ENCODE assay signal across 8 cellular contexts in the genomic region with DNA sequence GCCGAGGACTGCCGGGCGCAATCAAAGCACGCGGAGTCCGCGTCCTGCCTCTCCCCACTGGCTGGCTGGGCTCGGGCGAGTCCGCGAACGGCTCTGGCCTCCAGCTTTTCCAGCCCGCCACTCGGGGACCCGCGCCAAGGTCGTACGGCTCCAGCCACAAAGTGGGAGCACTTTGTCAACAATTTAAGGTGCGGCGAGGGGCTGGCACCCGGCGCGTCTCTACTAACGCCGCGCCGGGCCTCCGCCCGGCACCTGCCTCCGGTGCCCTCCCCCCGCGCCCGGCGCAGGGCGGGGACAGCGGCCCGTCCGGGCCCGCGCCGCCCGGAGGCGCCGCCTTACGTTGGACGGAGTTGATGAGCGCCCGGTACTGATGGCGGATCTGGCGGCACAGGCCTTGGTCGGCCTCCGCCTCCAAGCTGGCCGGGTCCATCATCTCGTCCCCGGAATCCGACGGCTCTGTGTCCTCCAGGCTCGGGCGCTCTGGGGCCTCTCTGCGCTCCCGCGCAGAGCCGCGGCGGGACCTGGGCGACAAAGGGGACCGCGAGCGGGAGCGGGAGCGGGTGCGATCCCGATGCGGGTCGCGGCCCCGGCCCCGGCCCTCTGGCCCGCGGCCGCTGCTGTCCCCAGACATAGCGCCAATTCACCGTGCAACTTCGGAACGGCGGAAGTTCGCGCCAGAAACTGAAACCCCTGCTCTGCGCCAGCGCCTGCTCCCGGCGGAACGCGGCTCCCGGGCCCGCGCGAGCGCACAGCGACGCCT. TPM values are rescaled to one million over a fixed set of nuclear protein-coding genes. Genes with fewer than 3 reads are reported as not detected.
DNase-seq lines count a peak whose midpoint lies in the region; ATAC-seq, FAIRE-seq and TF ChIP-seq lines count a peak whose summit lies in the region.

NSMCE4A (minus strand) TSS at position 683 of the 760 bp plus-strand sequence; CDS start at position 631, 52 bp downstream.

- H3K4me3 ChIP-seq in AG09309 (ENCODE audit: control insufficient read depth, low read depth, low read length) (peak within 1 kb of the TSS; percentile 53), HepG2 (replicated peaks in 1 of 3; ENCODE audit: insufficient read depth in 1 of 3, low read depth in 2 of 3, low read length in 3 of 3) (peak within 1 kb of the TSS; percentile 69 to 89 (median 83))

- H3K4me1 Mint-ChIP-seq in dendritic cell treated with granulocyte-macrophage colony-stimulating factor and Interleukin-4, amounts not matched to agents 40 ng/mL and 50 ng/mL, for 4 days (ENCODE audit: low read depth), result peaks cover 24% of the 10 kb centered on the region

- H3K9me3 ChIP-seq in HepG2 (ENCODE audit: low read length), result peaks cover 4% of the 10 kb centered on the region; the same call in 1 of the 2 replicates

- H3K4me3 Mint-ChIP-seq in dendritic cell treated with granulocyte-macrophage colony-stimulating factor and Interleukin-4, amounts not matched to agents 40 ng/mL and 50 ng/mL, for 4 days, result peak within 1 kb of the TSS; percentile 83

- H2AFZ ChIP-seq in HepG2 (ENCODE audit: low read length), result peak within 1 kb of the TSS; percentile 9

- WGBS in HepG2 (ENCODE audit: low lambda C conversion rate), result 0% methylated on average over 1 of the region's 101 CpGs

- no peaks in the 10 kb centered on the region for H3K27me3 ChIP-seq in HepG2 (ENCODE audit: control insufficient read depth in 1 of 2, insufficient read depth in 2 of 2, low read length in 2 of 2)

- DNase-seq in AG09309 (ENCODE audit: low read depth) (no peak), NCI-H345 (lab: John Stamatoyannopoulos, UW) (peak; percentile 72), HepG2 (ENCODE audit: low spot score) (peak; percentile 60)
- peak; percentile 65 for DNase-seq in activated CD4-positive, alpha-beta T cell treated with anti-CD3 and anti-CD28 coated beads, Interleukin-2, amount 50 U/mL, for 1 hour
- DNase-seq in stimulated activated CD4-positive, alpha-beta T cell treated with anti-CD3 and anti-CD28 coated beads, Interleukin-2, amount 100 ng/mL, for 48 hours, result peak; percentile 70 to 73

- peak within 1 kb of the TSS; percentile 76 for H3K27ac Mint-ChIP-seq in dendritic cell treated with granulocyte-macrophage colony-stimulating factor and Interleukin-4, amounts not matched to agents 40 ng/mL and 50 ng/mL, for 4 days

- no peak for FAIRE-seq in HepG2 (lab: Jason Lieb, UNC)

- H4K20me1 ChIP-seq in HepG2 (ENCODE audit: insufficient read depth, low read length), result no peaks in the 10 kb centered on the region

- in situ Hi-C loops in HepG2 (cut with HindIII; ENCODE audit: extremely low pct_ligation_motif_present, low pct_unique_long_range_greater_than_20kb), result no loop called here

- H3K4me2 ChIP-seq in HepG2 (ENCODE audit: low read depth, low read length), result peak within 1 kb of the TSS; percentile 90

- H3K79me2 ChIP-seq in HepG2 (ENCODE audit: insufficient read depth, low read length), result peaks cover 17% of the 10 kb centered on the region

- TF ChIP-seq POLR2A in GM18526 (IDR thresholded peaks at IDR 0.05; ENCODE audit: extremely low read depth, insufficient read length), result peak; percentile 68
- peak; percentile 67 to 70; a peak in 3 of 4 replicates for TF ChIP-seq POLR2A in HepG2 (IDR thresholded peaks at IDR 0.05; ENCODE audit: insufficient read depth in 1 of 2, low read depth in 2 of 2, low read length in 2 of 2)

- peak within 1 kb of the TSS; percentile 97 for H3K27ac ChIP-seq in HepG2 (ENCODE audit: extremely low read length, insufficient read depth, low read length)

- TF ChIP-seq CTCF in AG09309 (IDR thresholded peaks at IDR 0.05; ENCODE audit: control insufficient read depth, insufficient read depth, low read depth, low read length, missing control alignments) (peak; percentile 36), HepG2 (CRISPR knock-in tag; IDR thresholded peaks at IDR 0.05) (peak; percentile 78)

- peaks cover 27% of the 10 kb centered on the region for H3K4me1 ChIP-seq in HepG2 (ENCODE audit: insufficient read depth, low read length)

- POLR2A ChIA-PET in HepG2 (lab: Yijun Ruan, JAX), result interaction anchor here (0.6 to 2.3 kb wide), 4 partner anchors 39 to 138 kb away, joined by 3 to 14 read pairs (median 5); partner anchors contain the start of gene ATE1

- peaks cover 19% of the 10 kb centered on the region for H3K9me3 Mint-ChIP-seq in dendritic cell treated with granulocyte-macrophage colony-stimulating factor and Interleukin-4, amounts not matched to agents 40 ng/mL and 50 ng/mL, for 4 days

- peak; percentile 75 for TF ChIP-seq RAD21 in HepG2 (CRISPR knock-in tag; IDR thresholded peaks at IDR 0.05)

- ATAC-seq in HG03064 (IDR thresholded peaks at IDR 0.05; ENCODE audit: low read depth, unreplicated experiment) (peak; percentile 87), HepG2 (peak; percentile 91)

- H3K36me3 ChIP-seq in HepG2 (replicated peaks in 1 of 2; ENCODE audit: control insufficient read depth in 1 of 2, insufficient read depth in 2 of 2, low read length in 2 of 2), result peaks cover 2 to 9% of the 10 kb centered on the region in 2 experiments; a peak in 4 of 5 replicates

- CTCF ChIA-PET in HepG2 (lab: Yijun Ruan, JAX; ENCODE audit: low intra/inter-chr PET ratio, low total read pairs), result no interaction called here

- peaks cover 32% of the 10 kb centered on the region for H3K36me3 Mint-ChIP-seq in dendritic cell treated with granulocyte-macrophage colony-stimulating factor and Interleukin-4, amounts not matched to agents 40 ng/mL and 50 ng/mL, for 4 days (ENCODE audit: low read depth)

- H3K27me3 Mint-ChIP-seq in dendritic cell treated with granulocyte-macrophage colony-stimulating factor and Interleukin-4, amounts not matched to agents 40 ng/mL and 50 ng/mL, for 4 days, result no peaks in the 10 kb centered on the region

- intact Hi-C loops in dendritic cell treated with granulocyte-macrophage colony-stimulating factor and Interleukin-4, amounts not matched to agents 40 ng/mL and 50 ng/mL, for 4 days (cut with micrococcal nuclease), result loop anchor here (1.0 kb wide), 1 partner anchor 46 kb away; the partner anchor contains the start of gene ATE1
- intact Hi-C loops in HepG2 (cut with micrococcal nuclease; ENCODE audit: unreplicated experiment), result loop anchor here (2.0 kb wide), 2 partner anchors 44 to 138 kb away; no protein-coding TSS in a partner anchor

- H3K9ac ChIP-seq in HepG2 (ENCODE audit: insufficient read depth, low read depth, low read length), result peak within 1 kb of the TSS; percentile 89

- BruUV-seq in HepG2 (replicated peaks; lab: Mats Ljungman, UMichigan), result no TSS peak

- no peak; a peak in 1 of 4 replicates for TF ChIP-seq EP300 in HepG2 (IDR thresholded peaks at IDR 0.05; ENCODE audit: low read depth in 2 of 2, low read length in 2 of 2)
- no peak for TF ChIP-seq EP300 in HepG2 (CRISPR knock-in tag; IDR thresholded peaks at IDR 0.05; ENCODE audit: borderline replicate concordance)

TF ChIP-seq in HepG2, 621 proteins besides CTCF, POLR2A, EP300 and RAD21 (continues in another document):
- TF ChIP-seq MBD4 (IDR thresholded peaks at IDR 0.05; ENCODE audit: borderline replicate concordance, low read length) (no peak), XBP1 (CRISPR knock-in tag; IDR thresholded peaks at IDR 0.05) (no peak), RBM39 (IDR thresholded peaks at IDR 0.05; ENCODE audit: low read depth, low read length, poor library complexity, severe bottlenecking) (peak; percentile 58), JUND (CRISPR knock-in tag; IDR thresholded peaks at IDR 0.05) (no peak), ZNF124 (CRISPR knock-in tag; IDR thresholded peaks at IDR 0.05) (peak; percentile 23; the same call in 1 of the 2 replicates), ARID2 (CRISPR knock-in tag; IDR thresholded peaks at IDR 0.05; ENCODE audit: borderline replicate concordance) (0 out of 2 replicates have a peak, but pooled peaks have one; percentile 28), CHCHD3 (CRISPR knock-in tag; IDR thresholded peaks at IDR 0.05) (0 out of 2 replicates have a peak, but pooled peaks have one; percentile 71)
- TF ChIP-seq, protein P1, sequence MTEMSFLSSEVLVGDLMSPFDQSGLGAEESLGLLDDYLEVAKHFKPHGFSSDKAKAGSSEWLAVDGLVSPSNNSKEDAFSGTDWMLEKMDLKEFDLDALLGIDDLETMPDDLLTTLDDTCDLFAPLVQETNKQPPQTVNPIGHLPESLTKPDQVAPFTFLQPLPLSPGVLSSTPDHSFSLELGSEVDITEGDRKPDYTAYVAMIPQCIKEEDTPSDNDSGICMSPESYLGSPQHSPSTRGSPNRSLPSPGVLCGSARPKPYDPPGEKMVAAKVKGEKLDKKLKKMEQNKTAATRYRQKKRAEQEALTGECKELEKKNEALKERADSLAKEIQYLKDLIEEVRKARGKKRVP (CRISPR knock-in tag; IDR thresholded peaks at IDR 0.05), result peak in 1 of 2 experiments; percentile 30; a peak in 1 of 4 replicates
- TF ChIP-seq, protein P2, sequence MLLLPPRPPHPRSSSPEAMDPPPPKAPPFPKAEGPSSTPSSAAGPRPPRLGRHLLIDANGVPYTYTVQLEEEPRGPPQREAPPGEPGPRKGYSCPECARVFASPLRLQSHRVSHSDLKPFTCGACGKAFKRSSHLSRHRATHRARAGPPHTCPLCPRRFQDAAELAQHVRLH (CRISPR knock-in tag; IDR thresholded peaks at IDR 0.05; ENCODE audit: borderline replicate concordance, low read depth), result peak; percentile 2; the same call in 1 of the 2 replicates

RNA-seq across cellular contexts. Expression of gene NSMCE4A, which starts in this region (rescaled TPM):
- total RNA-seq in HepG2 (2016; rRNA removed; fragmentation: Illumina TruSeq; extraction: Trizol), result 91.6 and 108 TPM in 2 replicates
- 46.8 and 47.9 TPM in 2 replicates for total RNA-seq in HepG2 (2016; cell fraction: cytosol; rRNA removed; fragmentation: Illumina TruSeq; extraction: Trizol; ENCODE audit: low read depth)
- total RNA-seq in HepG2 (2016; cell fraction: insoluble cytoplasmic fraction; rRNA removed; fragmentation: Illumina TruSeq; extraction: Trizol), result 95.7 and 113 TPM in 2 replicates
- 58.2 and 62.5 TPM in 2 replicates for total RNA-seq in HepG2 (2016; cell fraction: membrane; rRNA removed; fragmentation: Illumina TruSeq; extraction: Trizol)
- total RNA-seq in HepG2 (2016; cell fraction: nucleus; rRNA removed; fragmentation: Illumina TruSeq; extraction: Trizol), result 79.6 and 84.1 TPM in 2 replicates
- 47.0 and 61.1 TPM in 2 replicates for polyA plus RNA-seq in HepG2 (2011; rRNA removed)
- polyA plus RNA-seq in HepG2 (2011; cell fraction: cytosol; rRNA removed), result 26.3 and 29.5 TPM in 2 replicates
- 120 and 126 TPM in 2 replicates for polyA plus RNA-seq in HepG2 (2011; cell fraction: nucleus; rRNA removed)
- polyA plus RNA-seq in HepG2 (2012), result 42.3 and 49.9 TPM in 2 replicates
- polyA plus RNA-seq in HepG2 (2016; cell fraction: cytosol; fragmentation: Illumina TruSeq; extraction: Trizol; ENCODE audit: low read depth), result 42.9 and 45.9 TPM in 2 replicates
- polyA plus RNA-seq in HepG2 (2016; cell fraction: insoluble cytoplasmic fraction; fragmentation: Illumina TruSeq; extraction: Trizol; ENCODE audit: low read depth), result 98.9 and 108 TPM in 2 replicates
- polyA plus RNA-seq in HepG2 (2016; cell fraction: membrane; fragmentation: Illumina TruSeq; extraction: Trizol; ENCODE audit: low read depth), result 44.9 and 47.4 TPM in 2 replicates
- polyA plus RNA-seq in HepG2 (2016; cell fraction: nucleus; fragmentation: Illumina TruSeq; extraction: Trizol; ENCODE audit: insufficient read depth, low read depth), result 142 and 151 TPM in 2 replicates
- polyA minus RNA-seq in HepG2 (2011; rRNA and poly(A)+ RNA removed; ENCODE audit: low replicate concordance), result 11.7 and 12.0 TPM in 2 replicates
- 11.8 and 18.0 TPM in 2 replicates for polyA minus RNA-seq in HepG2 (2011; cell fraction: cytosol; rRNA and poly(A)+ RNA removed)
- 56.8 and 59.3 TPM in 2 replicates for polyA minus RNA-seq in HepG2 (2011; cell fraction: nucleus; rRNA and poly(A)+ RNA removed)
